In the genomic region with DNA sequence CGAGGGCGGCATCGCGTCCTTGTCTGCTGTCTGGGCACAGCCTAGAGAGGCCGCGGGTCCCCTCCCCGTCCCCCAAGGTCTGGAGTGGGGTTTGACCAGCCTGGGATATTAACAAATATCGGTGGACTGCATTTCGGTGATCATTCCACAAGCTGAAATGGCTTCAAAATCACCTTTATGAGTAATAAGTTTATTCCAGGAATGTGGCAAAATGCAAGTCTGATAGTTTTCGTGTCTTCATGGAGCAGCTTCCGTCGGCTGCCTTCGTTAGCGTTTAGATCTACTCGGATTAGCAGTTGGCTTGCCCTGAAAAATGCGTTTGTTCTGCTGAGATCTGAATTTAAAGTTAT, we compare ENCODE assay signal across 1 cellular context.
TF ChIP-seq lines count a peak whose summit lies in the region.

No MANE protein-coding gene starts in this region.

TF ChIP-seq in WTC11, 78 proteins besides CTCF, POLR2A, EP300 and RAD21 (continued from another document):
- TF ChIP-seq, protein P1, sequence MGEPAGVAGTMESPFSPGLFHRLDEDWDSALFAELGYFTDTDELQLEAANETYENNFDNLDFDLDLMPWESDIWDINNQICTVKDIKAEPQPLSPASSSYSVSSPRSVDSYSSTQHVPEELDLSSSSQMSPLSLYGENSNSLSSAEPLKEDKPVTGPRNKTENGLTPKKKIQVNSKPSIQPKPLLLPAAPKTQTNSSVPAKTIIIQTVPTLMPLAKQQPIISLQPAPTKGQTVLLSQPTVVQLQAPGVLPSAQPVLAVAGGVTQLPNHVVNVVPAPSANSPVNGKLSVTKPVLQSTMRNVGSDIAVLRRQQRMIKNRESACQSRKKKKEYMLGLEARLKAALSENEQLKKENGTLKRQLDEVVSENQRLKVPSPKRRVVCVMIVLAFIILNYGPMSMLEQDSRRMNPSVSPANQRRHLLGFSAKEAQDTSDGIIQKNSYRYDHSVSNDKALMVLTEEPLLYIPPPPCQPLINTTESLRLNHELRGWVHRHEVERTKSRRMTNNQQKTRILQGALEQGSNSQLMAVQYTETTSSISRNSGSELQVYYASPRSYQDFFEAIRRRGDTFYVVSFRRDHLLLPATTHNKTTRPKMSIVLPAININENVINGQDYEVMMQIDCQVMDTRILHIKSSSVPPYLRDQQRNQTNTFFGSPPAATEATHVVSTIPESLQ (CRISPR knock-in tag; IDR thresholded peaks at IDR 0.05): no peak
- TF ChIP-seq, protein P2, sequence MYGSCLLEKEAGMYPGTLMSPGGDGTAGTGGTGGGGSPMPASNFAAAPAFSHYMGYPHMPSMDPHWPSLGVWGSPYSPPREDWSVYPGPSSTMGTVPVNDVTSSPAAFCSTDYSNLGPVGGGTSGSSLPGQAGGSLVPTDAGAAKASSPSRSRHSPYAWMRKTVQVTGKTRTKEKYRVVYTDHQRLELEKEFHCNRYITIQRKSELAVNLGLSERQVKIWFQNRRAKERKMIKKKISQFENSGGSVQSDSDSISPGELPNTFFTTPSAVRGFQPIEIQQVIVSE (CRISPR knock-in tag; IDR thresholded peaks at IDR 0.05; ENCODE audit: borderline replicate concordance): no peak
- TF ChIP-seq KAT7 (CRISPR knock-in tag; IDR thresholded peaks at IDR 0.05; ENCODE audit: borderline replicate concordance) (no peak), FOXJ3 (CRISPR knock-in tag; IDR thresholded peaks at IDR 0.05; ENCODE audit: borderline replicate concordance) (no peak), NFE2L1 (CRISPR knock-in tag; IDR thresholded peaks at IDR 0.05) (no peak), ZNF121 (CRISPR knock-in tag; IDR thresholded peaks at IDR 0.05) (no peak)
